9 cellular contexts compared by ENCODE assay signal in genomic region chr6:151763303-151763702, GRCh38. TPM values are rescaled to one million over a fixed set of nuclear protein-coding genes. Genes with fewer than 3 reads are reported as not detected.
DNase-seq lines count a peak whose midpoint lies in the region; ATAC-seq and TF ChIP-seq lines count a peak whose summit lies in the region.
"Had no signal": no experiment of that assay in that cellular context is flagged by ENCODE, and none has a peak within 500 bp of the region (broad histone marks: within the 10 kb centered on the region; RNA-seq: fewer than 3 reads in every experiment).

No MANE protein-coding gene starts in this region.

- H3K27me3 ChIP-seq in MG63, result no peaks in the 10 kb centered on the region

- DNase-seq in AG20443 (ENCODE audit: low spot score), result peak; percentile 64
- no peak for DNase-seq in MG63
- no peak for DNase-seq in omental fat pad (ENCODE audit: low spot score)
- no peak for DNase-seq in NCI-H187 (lab: John Stamatoyannopoulos, UW)
- DNase-seq: GDM1 had no signal

- H3K9me3 ChIP-seq in MG63, result no peaks in the 10 kb centered on the region

- peak in 1 of 3 donors; percentile 18 for TF ChIP-seq CTCF in omental fat pad (IDR thresholded peaks at IDR 0.05)

- H3K4me3 ChIP-seq in MG63, result peak overlapping the region; percentile 17; the same call in 1 of the 2 replicates

- no peaks in the 10 kb centered on the region for H3K36me3 ChIP-seq in MG63

- peak; percentile 48 for ATAC-seq in esophagus mucosa
- ATAC-seq in omental fat pad (ENCODE audit: low FRiP score), result peak; percentile 90
- no peak for ATAC-seq in HG03354 (IDR thresholded peaks at IDR 0.05; ENCODE audit: poor library complexity, severe bottlenecking, unreplicated experiment)
- no peak for ATAC-seq in HG03039 (IDR thresholded peaks at IDR 0.05; ENCODE audit: unreplicated experiment)
- ATAC-seq in GM18517 (IDR thresholded peaks at IDR 0.05; ENCODE audit: unreplicated experiment), result no peak

RNA-seq across cellular contexts. Expression of gene ESR1, which starts 44.2 kb away (rescaled TPM):
- 0.07 TPM in 1 of 2 replicates, not detected in the other for total RNA-seq in MG63 (2014; rRNA removed; shearing (Covaris generic); ENCODE audit: low replicate concordance)
- total RNA-seq in esophagus mucosa, result 0.80 TPM
- total RNA-seq in omental fat pad, result 1 to 10 TPM; 2.3 to 4.9 (median 3.8) TPM

Comparison
In these comparisons a context has a peak if more than half of its experiments do, and no peak if none do; other contexts are left out.
1. ATAC-seq: peak in esophagus mucosa (single experiment) and omental fat pad (single experiment); none in HG03354 (single experiment), HG03039 (single experiment) and GM18517 (single experiment).